Comparison of ENCODE assay signal across 8 cellular contexts in the genomic region with DNA sequence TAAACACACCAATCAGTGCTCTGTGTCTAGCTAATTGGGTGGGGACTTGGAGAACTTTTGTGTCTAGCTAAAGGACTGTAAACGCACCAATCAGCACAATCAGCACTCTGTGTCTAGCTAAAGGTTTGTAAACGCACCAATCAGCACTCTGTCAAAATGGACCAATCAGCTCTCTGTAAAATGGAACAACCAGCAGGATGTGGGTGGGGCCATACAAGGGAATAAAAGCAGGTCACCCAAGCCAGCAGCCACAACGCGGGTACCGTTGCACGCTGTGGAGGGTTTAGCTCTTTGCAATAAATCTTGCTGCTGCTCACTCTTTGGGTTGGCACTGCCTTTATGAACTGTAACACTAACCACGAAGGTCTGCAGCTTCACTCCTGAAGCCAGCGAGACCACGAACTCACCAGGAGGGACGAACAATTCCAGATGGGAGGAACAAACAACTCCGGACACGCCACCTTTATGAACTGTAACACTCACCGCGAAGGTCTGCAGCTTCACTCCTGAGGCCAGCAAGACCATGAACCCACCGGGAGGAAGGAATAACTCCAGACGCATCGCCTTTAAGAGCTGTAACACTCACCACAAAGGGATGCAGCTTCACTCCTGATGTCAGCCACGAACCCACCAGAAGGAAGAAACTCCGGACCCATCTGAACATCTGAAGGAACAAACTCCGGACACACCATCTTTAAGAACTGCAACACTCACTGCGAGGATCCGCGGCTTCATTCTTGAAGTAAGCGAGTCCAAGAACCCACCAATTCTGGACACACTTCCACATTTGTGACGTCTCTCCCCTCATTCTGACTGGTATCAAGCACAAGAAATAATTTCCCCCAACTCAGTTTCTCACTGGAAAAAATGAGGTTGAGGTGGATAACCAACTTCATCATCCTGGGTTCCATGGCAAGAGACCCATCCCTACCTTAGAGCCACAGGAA.
DNase-seq lines count a peak whose midpoint lies in the region; ATAC-seq and TF ChIP-seq lines count a peak whose summit lies in the region.
"Not testable (repeated sequence)": the region's sequence is repeated elsewhere in the genome, so short reads cannot be mapped to it uniquely, and the experiment has no call there.

No MANE protein-coding gene starts in this region.

- not testable (repeated sequence) for H3K9me2 ChIP-seq in OCI-LY1 (ENCODE audit: low read depth, low read length)

- TF ChIP-seq CTCF in OCI-LY1 (IDR thresholded peaks at IDR 0.05; ENCODE audit: low read length); left lung (IDR thresholded peaks at IDR 0.05); upper lobe of left lung (IDR thresholded peaks at IDR 0.05): not testable (repeated sequence)

- peak overlapping the region; percentile 50 for H3K4me2 ChIP-seq in OCI-LY1 (ENCODE audit: low read length)

- TF ChIP-seq POLR2A in upper lobe of left lung (IDR thresholded peaks at IDR 0.05): peak in 1 of 4 donors; percentile 67

- DNase-seq in activated CD4-positive, alpha-beta T cell treated with anti-CD3 and anti-CD28 coated beads, Interleukin-2, amount 50 U/mL, for 24 hours (ENCODE audit: low read depth in 1 of 2, low spot score in 1 of 2): peak; percentile 57 to 63
- peak; percentile 90 for DNase-seq in activated naive CD4-positive, alpha-beta T cell treated with anti-CD3 and anti-CD28 coated beads for 36 hours
- not testable (repeated sequence) for DNase-seq in left lung, upper lobe of left lung
- peak; percentile 67 to 75 for DNase-seq in stimulated activated CD4-positive, alpha-beta T cell treated with anti-CD3 and anti-CD28 coated beads, Interleukin-2, amount 100 ng/mL, for 24 hours

- CTCF ChIA-PET in activated naive CD4-positive, alpha-beta T cell treated with anti-CD3 and anti-CD28 coated beads for 36 hours (lab: Charles Lee): interaction anchor here (0.6 to 2.3 kb wide), 14 partner anchors 14 to 274 kb away, joined by 3 to 18 read pairs (median 4); no protein-coding TSS in a partner anchor

- peaks cover 38% of the 10 kb centered on the region for H3K4me1 ChIP-seq in OCI-LY1 (ENCODE audit: insufficient read depth, low read length, severe bottlenecking)
- H3K4me1 ChIP-seq in left lung, upper lobe of left lung: not testable (repeated sequence)

- H3K4me3 Mint-ChIP-seq in activated naive CD4-positive, alpha-beta T cell treated with anti-CD3 and anti-CD28 coated beads for 36 hours: peak overlapping the region; percentile 91

- H3K27ac ChIP-seq in OCI-LY1 (ENCODE audit: low read depth, low read length, poor library complexity, severe bottlenecking): peak overlapping the region; percentile 50
- not testable (repeated sequence) for H3K27ac ChIP-seq in left lung
- H3K27ac ChIP-seq in upper lobe of left lung: peak overlapping the region in 1 of 4 donors; percentile 11

- peaks cover 53% of the 10 kb centered on the region for H3K9me3 Mint-ChIP-seq in activated naive CD4-positive, alpha-beta T cell treated with anti-CD3 and anti-CD28 coated beads for 36 hours

- not testable (repeated sequence) for H3K79me2 ChIP-seq in OCI-LY1 (ENCODE audit: insufficient read depth, low read length)

- not testable (repeated sequence) for H4K20me1 ChIP-seq in OCI-LY1 (ENCODE audit: insufficient read depth, low read length)

- H3K9me3 ChIP-seq in OCI-LY1 (ENCODE audit: low read length); left lung; upper lobe of left lung: not testable (repeated sequence)

- ATAC-seq in GM18868 (IDR thresholded peaks at IDR 0.05; ENCODE audit: unreplicated experiment): peak; percentile 15
- ATAC-seq in HG02798 (IDR thresholded peaks at IDR 0.05; ENCODE audit: poor library complexity, unreplicated experiment): peak; percentile 21
- ATAC-seq in left lung: peak; percentile 23
- ATAC-seq in upper lobe of left lung (ENCODE audit: low FRiP score in 2 of 2): peak in 1 of 2 donors; percentile 17

- intact Hi-C loops in activated naive CD4-positive, alpha-beta T cell treated with anti-CD3 and anti-CD28 coated beads for 36 hours (cut with micrococcal nuclease): loop anchor here (1.0 to 2.0 kb wide), 8 partner anchors 30 to 275 kb away; a partner anchor contains a TSS
- intact Hi-C loops in left lung (cut with DNase I): loop anchor here in 1 of 2 donors (10.0 kb wide), 1 partner anchor 272 kb away; no protein-coding TSS in a partner anchor

- H3K4me3 ChIP-seq in OCI-LY1 (ENCODE audit: low read depth, low read length, poor library complexity, severe bottlenecking) (peak overlapping the region; percentile 20), left lung (peak overlapping the region in 1 of 2 donors; percentile 17), upper lobe of left lung (peak overlapping the region in 3 of 4 donors; percentile 4 to 27 (median 16))

- H3K27ac Mint-ChIP-seq in activated naive CD4-positive, alpha-beta T cell treated with anti-CD3 and anti-CD28 coated beads for 36 hours: peak overlapping the region; percentile 98

- not testable (repeated sequence) for H3K36me3 ChIP-seq in OCI-LY1 (ENCODE audit: insufficient read depth, low read length); left lung; upper lobe of left lung

- H3F3A ChIP-seq in OCI-LY1 (ENCODE audit: insufficient read depth, low read length): not testable (repeated sequence)

- peak overlapping the region; percentile 39 for H3K9ac ChIP-seq in OCI-LY1 (ENCODE audit: low read length)

- H3K4me1 Mint-ChIP-seq in activated naive CD4-positive, alpha-beta T cell treated with anti-CD3 and anti-CD28 coated beads for 36 hours (ENCODE audit: low read depth): peaks cover 78% of the 10 kb centered on the region

- H3K36me3 Mint-ChIP-seq in activated naive CD4-positive, alpha-beta T cell treated with anti-CD3 and anti-CD28 coated beads for 36 hours (ENCODE audit: low read depth): peaks cover 55% of the 10 kb centered on the region

- 79 to 84% methylated on average over 25 of the region's 25 CpGs for WGBS in upper lobe of left lung, 2 donors

- H3K27me3 Mint-ChIP-seq in activated naive CD4-positive, alpha-beta T cell treated with anti-CD3 and anti-CD28 coated beads for 36 hours (ENCODE audit: low read depth): not testable (repeated sequence)

- H3K27me3 ChIP-seq in OCI-LY1 (ENCODE audit: insufficient read depth, low read length); left lung; upper lobe of left lung: not testable (repeated sequence)

- TF ChIP-seq EP300 in upper lobe of left lung (IDR thresholded peaks at IDR 0.05): not testable (repeated sequence)

- not testable (repeated sequence) for H2AFZ ChIP-seq in OCI-LY1 (ENCODE audit: low read length)
